In genomic region chr19:4575267-4575793, GRCh38 we compare ENCODE assay signal across 8 cellular contexts. TPM values are rescaled to one million over a fixed set of nuclear protein-coding genes. Genes with fewer than 3 reads are reported as not detected.
DNase-seq lines count a peak whose midpoint lies in the region; ATAC-seq and TF ChIP-seq lines count a peak whose summit lies in the region.

No MANE protein-coding gene starts in this region.

- DNase-seq in HCT116 (ENCODE audit: low read depth, low spot score) (no peak), T1000 (lab: John Stamatoyannopoulos, UW) (peak; percentile 77), left ventricle myocardium superior (peak; percentile 68), smooth muscle cell (lab: John Stamatoyannopoulos, UW; ENCODE audit: unreplicated experiment) (peak; percentile 35), NCI-H1092 (lab: John Stamatoyannopoulos, UW) (no peak), NCI-H2029 (lab: John Stamatoyannopoulos, UW) (no peak), anterior cingulate cortex (lab: John Stamatoyannopoulos, UW) (no peak)

- H3K4me1 ChIP-seq in HCT116 (ENCODE audit: control insufficient read depth in 1 of 2, insufficient read depth in 2 of 2, low read length in 2 of 2), result peaks cover 50 to 60% of the 10 kb centered on the region in 2 experiments
- H3K4me1 ChIP-seq in smooth muscle cell (ENCODE audit: low read depth), result peaks cover 14% of the 10 kb centered on the region

- RAD21 ChIA-PET in HCT116 (lab: Charles Lee; ENCODE audit: low non-redundant PET in 1 of 2, low total read pairs in 2 of 2, uncharacterized antibody in 2 of 2, unreplicated experiment in 2 of 2), result no interaction called here

- H3K4me2 ChIP-seq in HCT116 (ENCODE audit: low read length), result peak overlapping the region; percentile 88
- peak overlapping the region; percentile 77 for H3K4me2 ChIP-seq in smooth muscle cell

- BruUV-seq in HCT116 (replicated peaks; lab: Mats Ljungman, UMichigan), result no TSS peak

- no peak for TF ChIP-seq POLR2A in HCT116 (IDR thresholded peaks at IDR 0.05; ENCODE audit: borderline replicate concordance, extremely low read depth, insufficient read depth, insufficient read length)

- H3K27me3 ChIP-seq in HCT116 (ENCODE audit: insufficient read depth, low read length) (no peaks in the 10 kb centered on the region), smooth muscle cell (ENCODE audit: low read depth) (peaks cover 12% of the 10 kb centered on the region)

- peak overlapping the region; percentile 72 for H3K9ac ChIP-seq in HCT116 (ENCODE audit: low read length)
- peak overlapping the region; percentile 68 for H3K9ac ChIP-seq in smooth muscle cell (ENCODE audit: low read depth)

- TF ChIP-seq CTCF in HCT116 (IDR thresholded peaks at IDR 0.05 in 2 of 3, conservative IDR thresholded peaks at IDR 0.05 in 1 of 3; ENCODE audit: borderline replicate concordance in 1 of 3, insufficient read depth in 1 of 3, low read depth in 2 of 3, low read length in 2 of 3) (no peak), smooth muscle cell (IDR thresholded peaks at IDR 0.05; ENCODE audit: borderline replicate concordance, insufficient read depth, poor library complexity, severe bottlenecking) (no peak)

- H3K9me2 ChIP-seq in HCT116 (ENCODE audit: insufficient read depth), result no peaks in the 10 kb centered on the region

- H2AFZ ChIP-seq in HCT116 (ENCODE audit: low read depth, low read length, poor library complexity, severe bottlenecking) (no peak overlapping the region), smooth muscle cell (ENCODE audit: low read depth) (peak overlapping the region; percentile 54)

- TF ChIP-seq RAD21 in HCT116 (IDR thresholded peaks at IDR 0.05; ENCODE audit: low read depth), result no peak

- H3K9me3 ChIP-seq in HCT116 (ENCODE audit: control insufficient read depth in 1 of 2, insufficient read depth in 1 of 2, low read depth in 1 of 2, low read length in 2 of 2) (no peaks in the 10 kb centered on the region), smooth muscle cell (replicated peaks; ENCODE audit: low read depth) (no peaks in the 10 kb centered on the region)

- CTCF ChIA-PET in HCT116 (lab: Charles Lee), result interaction anchor here (2.6 to 4.2 kb wide), 2 partner anchors 8 to 58 kb away, joined by 21 to 26 read pairs; no protein-coding TSS in a partner anchor

- WGBS in smooth muscle cell (ENCODE audit: low lambda C conversion rate), result 2% methylated on average over 13 of the region's 13 CpGs

- POLR2A ChIA-PET in HCT116 (lab: Charles Lee), result no interaction called here

- H3K36me3 ChIP-seq in HCT116 (ENCODE audit: control insufficient read depth in 1 of 2, insufficient read depth in 2 of 2, low read length in 2 of 2), result no peaks in the 10 kb centered on the region
- no peaks in the 10 kb centered on the region for H3K36me3 ChIP-seq in smooth muscle cell (ENCODE audit: low read depth)

- peaks cover 52% of the 10 kb centered on the region for H3K79me2 ChIP-seq in HCT116 (ENCODE audit: insufficient read depth, low read length)
- no peaks in the 10 kb centered on the region for H3K79me2 ChIP-seq in smooth muscle cell (ENCODE audit: low read depth)

- H3K4me3 ChIP-seq in HCT116 (replicated peaks in 1 of 2; ENCODE audit: low read depth in 1 of 2, low read length in 2 of 2) (peak overlapping the region; percentile 28 to 55), smooth muscle cell (no peak overlapping the region)

- peak overlapping the region; percentile 81 for H3K27ac ChIP-seq in HCT116 (ENCODE audit: low read depth, low read length)
- peak overlapping the region; percentile 70 for H3K27ac ChIP-seq in smooth muscle cell (ENCODE audit: low read depth)

- H4K20me1 ChIP-seq in HCT116 (ENCODE audit: insufficient read depth) (no peaks in the 10 kb centered on the region), smooth muscle cell (ENCODE audit: low read depth) (no peaks in the 10 kb centered on the region)

- peaks cover 11% of the 10 kb centered on the region for H3F3A ChIP-seq in smooth muscle cell (ENCODE audit: low read depth)

- intact Hi-C loops in HCT116 (cut with micrococcal nuclease), result loop anchor here (5.0 to 10.0 kb wide), 2 partner anchors 57 to 229 kb away; no protein-coding TSS in a partner anchor
- intact Hi-C loops in left ventricle myocardium superior (cut with micrococcal nuclease), result no loop called here

- peak; percentile 72 for ATAC-seq in HCT116
- ATAC-seq in left ventricle myocardium superior, result peak; percentile 74
- no peak for ATAC-seq in GM18868 (IDR thresholded peaks at IDR 0.05; ENCODE audit: unreplicated experiment)

TF ChIP-seq in HCT116, 20 proteins besides CTCF, POLR2A, EP300 and RAD21:
- peak; percentile 79 for TF ChIP-seq JUND (IDR thresholded peaks at IDR 0.05)
- TF ChIP-seq, protein P1, sequence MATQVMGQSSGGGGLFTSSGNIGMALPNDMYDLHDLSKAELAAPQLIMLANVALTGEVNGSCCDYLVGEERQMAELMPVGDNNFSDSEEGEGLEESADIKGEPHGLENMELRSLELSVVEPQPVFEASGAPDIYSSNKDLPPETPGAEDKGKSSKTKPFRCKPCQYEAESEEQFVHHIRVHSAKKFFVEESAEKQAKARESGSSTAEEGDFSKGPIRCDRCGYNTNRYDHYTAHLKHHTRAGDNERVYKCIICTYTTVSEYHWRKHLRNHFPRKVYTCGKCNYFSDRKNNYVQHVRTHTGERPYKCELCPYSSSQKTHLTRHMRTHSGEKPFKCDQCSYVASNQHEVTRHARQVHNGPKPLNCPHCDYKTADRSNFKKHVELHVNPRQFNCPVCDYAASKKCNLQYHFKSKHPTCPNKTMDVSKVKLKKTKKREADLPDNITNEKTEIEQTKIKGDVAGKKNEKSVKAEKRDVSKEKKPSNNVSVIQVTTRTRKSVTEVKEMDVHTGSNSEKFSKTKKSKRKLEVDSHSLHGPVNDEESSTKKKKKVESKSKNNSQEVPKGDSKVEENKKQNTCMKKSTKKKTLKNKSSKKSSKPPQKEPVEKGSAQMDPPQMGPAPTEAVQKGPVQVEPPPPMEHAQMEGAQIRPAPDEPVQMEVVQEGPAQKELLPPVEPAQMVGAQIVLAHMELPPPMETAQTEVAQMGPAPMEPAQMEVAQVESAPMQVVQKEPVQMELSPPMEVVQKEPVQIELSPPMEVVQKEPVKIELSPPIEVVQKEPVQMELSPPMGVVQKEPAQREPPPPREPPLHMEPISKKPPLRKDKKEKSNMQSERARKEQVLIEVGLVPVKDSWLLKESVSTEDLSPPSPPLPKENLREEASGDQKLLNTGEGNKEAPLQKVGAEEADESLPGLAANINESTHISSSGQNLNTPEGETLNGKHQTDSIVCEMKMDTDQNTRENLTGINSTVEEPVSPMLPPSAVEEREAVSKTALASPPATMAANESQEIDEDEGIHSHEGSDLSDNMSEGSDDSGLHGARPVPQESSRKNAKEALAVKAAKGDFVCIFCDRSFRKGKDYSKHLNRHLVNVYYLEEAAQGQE (IDR thresholded peaks at IDR 0.05; ENCODE audit: low read depth), result no peak

RNA-seq across cellular contexts. Expression of gene SEMA6B, which starts 15.8 kb away (rescaled TPM):
- total RNA-seq in HCT116 (2021; ENCODE audit: unreplicated experiment), result 58.4 TPM
- polyA plus RNA-seq in HCT116 (2012), result 60.5 and 70.5 TPM in 2 replicates
- total RNA-seq in left ventricle myocardium superior, result 15.7 TPM
- 1.9 and 2.2 TPM in 2 replicates for total RNA-seq in smooth muscle cell
- 0.63 and 1.3 TPM in 2 replicates for polyA plus RNA-seq in smooth muscle cell

RNA-seq across cellular contexts. Expression of gene LRG1, which starts 35.5 kb away (rescaled TPM):
- total RNA-seq in HCT116 (2021; ENCODE audit: unreplicated experiment) (1.3 TPM), left ventricle myocardium superior (0.30 TPM), smooth muscle cell (not detected in 2 replicates)
- polyA plus RNA-seq in HCT116 (2012), result 0.72 and 0.83 TPM in 2 replicates
- polyA plus RNA-seq in smooth muscle cell, result not detected in 2 replicates

RNA-seq across cellular contexts. Expression of gene PLIN5, which starts 40.3 kb away (rescaled TPM):
- total RNA-seq in HCT116 (2021; ENCODE audit: unreplicated experiment) (8.1 TPM), left ventricle myocardium superior (44.2 TPM), smooth muscle cell (not detected in 2 replicates)
- polyA plus RNA-seq in HCT116 (2012), result 4.3 and 5.8 TPM in 2 replicates
- 0.27 TPM in 1 of 2 replicates, not detected in the other for polyA plus RNA-seq in smooth muscle cell

RNA-seq across cellular contexts. Expression of gene PLIN4, which starts 57.0 kb away (rescaled TPM):
- total RNA-seq in HCT116 (2021; ENCODE audit: unreplicated experiment) (2.3 TPM), left ventricle myocardium superior (235 TPM), smooth muscle cell (0.09 TPM in 1 of 2 replicates, not detected in the other)
- 1.8 and 2.0 TPM in 2 replicates for polyA plus RNA-seq in HCT116 (2012)
- polyA plus RNA-seq in smooth muscle cell, result 0.23 and 0.93 TPM in 2 replicates

Comparison
In these comparisons a context has a peak if more than half of its experiments do, and no peak if none do; other contexts are left out.
1. DNase-seq: peak in T1000 (single experiment), left ventricle myocardium superior (single experiment) and smooth muscle cell (single experiment); none in HCT116 (single experiment), NCI-H1092 (single experiment), NCI-H2029 (single experiment) and anterior cingulate cortex (0 of 58).